9 cellular contexts compared by ENCODE assay signal in genomic region chr10:93465806-93466675, GRCh38. TPM values are rescaled to one million over a fixed set of nuclear protein-coding genes. Genes with fewer than 3 reads are reported as not detected.
DNase-seq lines count a peak whose midpoint lies in the region; ATAC-seq and TF ChIP-seq lines count a peak whose summit lies in the region.
"Had no signal": no experiment of that assay in that cellular context is flagged by ENCODE, and none has a peak within 500 bp of the region (broad histone marks: within the 10 kb centered on the region; RNA-seq: fewer than 3 reads in every experiment).

No MANE protein-coding gene starts in this region.

- no peaks in the 10 kb centered on the region for H3K27me3 Mint-ChIP-seq in progenitor cell of endocrine pancreas
- no peaks in the 10 kb centered on the region for H3K27me3 Mint-ChIP-seq in CD8-positive, alpha-beta T cell (ENCODE audit: low read depth)

- no peaks in the 10 kb centered on the region; the same call in 1 of the 2 replicates for H3K9me3 ChIP-seq in SJCRH30 (replicated peaks)
- no peaks in the 10 kb centered on the region for H3K9me3 ChIP-seq in CD8-positive, alpha-beta T cell (ENCODE audit: low read length)

- no peak for ATAC-seq in CD8-positive, alpha-beta T cell
- no peak for ATAC-seq in GM21717 (IDR thresholded peaks at IDR 0.05; ENCODE audit: unreplicated experiment)

- H3K4me3 ChIP-seq in SJCRH30 = peak overlapping the region; percentile 8; the same call in 1 of the 2 replicates
- no peak overlapping the region for H3K4me3 ChIP-seq in fibroblast of villous mesenchyme (ENCODE audit: low read depth, low read length)
- no peak overlapping the region for H3K4me3 ChIP-seq in CD8-positive, alpha-beta T cell (ENCODE audit: low read depth, low read length)
- H3K4me3 ChIP-seq: SK-N-MC had no signal

- POLR2A ChIA-PET in CD8-positive, alpha-beta T cell (lab: Charles Lee) = interaction anchor here (1.5 kb wide), 1 partner anchor 8 kb away, joined by 3 read pairs; no protein-coding TSS in a partner anchor

- H3K27ac Mint-ChIP-seq in progenitor cell of endocrine pancreas = peak overlapping the region; percentile 88
- no peak overlapping the region for H3K27ac Mint-ChIP-seq in CD8-positive, alpha-beta T cell

- H3K9me3 Mint-ChIP-seq in progenitor cell of endocrine pancreas (ENCODE audit: low read depth) = peaks cover 4% of the 10 kb centered on the region
- H3K9me3 Mint-ChIP-seq in CD8-positive, alpha-beta T cell = no peaks in the 10 kb centered on the region

- CTCF ChIA-PET in CD8-positive, alpha-beta T cell (lab: Charles Lee) = interaction anchor here (1.0 kb wide), 1 partner anchor 75 kb away, joined by 3 read pairs; no protein-coding TSS in a partner anchor

- intact Hi-C loops in CD8-positive, alpha-beta T cell (cut with DNase I, micrococcal nuclease) = loop anchor here in 1 of 2 experiments (5.0 kb wide), 1 partner anchor 341 kb away; no protein-coding TSS in a partner anchor

- H3K36me3 ChIP-seq in SJCRH30 = no peaks in the 10 kb centered on the region
- no peaks in the 10 kb centered on the region for H3K36me3 ChIP-seq in CD8-positive, alpha-beta T cell (ENCODE audit: insufficient read depth, low read length)

- H3K4me1 ChIP-seq in SJCRH30 = peaks cover 48% of the 10 kb centered on the region
- no peaks in the 10 kb centered on the region for H3K4me1 ChIP-seq in CD8-positive, alpha-beta T cell (ENCODE audit: insufficient read depth, low read length)

- H3K4me1 Mint-ChIP-seq in progenitor cell of endocrine pancreas (ENCODE audit: low read depth) = peaks cover 23% of the 10 kb centered on the region
- peaks cover 4% of the 10 kb centered on the region for H3K4me1 Mint-ChIP-seq in CD8-positive, alpha-beta T cell (ENCODE audit: low read depth)

- no peaks in the 10 kb centered on the region for H3K36me3 Mint-ChIP-seq in progenitor cell of endocrine pancreas (ENCODE audit: insufficient read depth)
- no peaks in the 10 kb centered on the region for H3K36me3 Mint-ChIP-seq in CD8-positive, alpha-beta T cell

- DNase-seq in HCEC 1CT (peak; percentile 98), SJCRH30 (peak; percentile 76), fibroblast of villous mesenchyme (ENCODE audit: low read depth) (peak; percentile 95), progenitor cell of endocrine pancreas (ENCODE audit: low spot score, unreplicated experiment) (no peak), NCI-H524 treated with DMSO at 0.1 percent for 48 hours (lab: John Stamatoyannopoulos, UW) (no peak), KG1 (lab: John Stamatoyannopoulos, UW) (no peak)
- no peak for DNase-seq in CD8-positive, alpha-beta T cell

- no peak overlapping the region for H3K4me3 Mint-ChIP-seq in progenitor cell of endocrine pancreas (ENCODE audit: low read depth)
- no peak overlapping the region for H3K4me3 Mint-ChIP-seq in CD8-positive, alpha-beta T cell

- TF ChIP-seq CTCF in fibroblast of villous mesenchyme (IDR thresholded peaks at IDR 0.05; ENCODE audit: insufficient read depth, low read depth, low read length) (no peak), progenitor cell of endocrine pancreas (IDR thresholded peaks at IDR 0.05; ENCODE audit: unreplicated experiment) (no peak)
- TF ChIP-seq CTCF in CD8-positive, alpha-beta T cell (IDR thresholded peaks at IDR 0.05) = no peak

- H3K27me3 ChIP-seq in SJCRH30 = no peaks in the 10 kb centered on the region
- no peaks in the 10 kb centered on the region for H3K27me3 ChIP-seq in CD8-positive, alpha-beta T cell (ENCODE audit: insufficient read depth, low read length)

- H3K27ac ChIP-seq in SJCRH30 = peak overlapping the region; percentile 77
- no peak overlapping the region for H3K27ac ChIP-seq in CD8-positive, alpha-beta T cell (ENCODE audit: low read depth, low read length)
- H3K27ac ChIP-seq: SK-N-MC had no signal

RNA-seq across cellular contexts. Expression of gene MYOF, which starts 16.1 kb away (rescaled TPM):
- total RNA-seq in SJCRH30 (2014; rRNA removed; shearing (Covaris generic)) = 4.2 and 4.6 TPM in 2 replicates
- 263 and 323 TPM in 2 replicates for total RNA-seq in fibroblast of villous mesenchyme
- 25.5 and 35.2 TPM in 2 replicates for total RNA-seq in progenitor cell of endocrine pancreas
- not detected for total RNA-seq in CD8-positive, alpha-beta T cell

RNA-seq across cellular contexts. Expression of gene CEP55, which starts 30.4 kb away (rescaled TPM):
- 43.2 and 49.4 TPM in 2 replicates for total RNA-seq in SJCRH30 (2014; rRNA removed; shearing (Covaris generic))
- total RNA-seq in fibroblast of villous mesenchyme (20.0 and 35.0 TPM in 2 replicates), progenitor cell of endocrine pancreas (9.1 and 10.5 TPM in 2 replicates)
- total RNA-seq in CD8-positive, alpha-beta T cell = under 1 TPM in 1 of 2 experiments, not detected in 1; 0.16 TPM

Comparison
In these comparisons a context has a peak if more than half of its experiments do, and no peak if none do; other contexts are left out.
1. DNase-seq: peak in HCEC 1CT (single experiment), SJCRH30 (2 of 2) and fibroblast of villous mesenchyme (single experiment); none in progenitor cell of endocrine pancreas (single experiment), NCI-H524 treated with DMSO at 0.1 percent for 48 hours (single experiment), CD8-positive, alpha-beta T cell (0 of 7) and KG1 (single experiment).